17 cellular contexts compared by ENCODE assay signal in the genomic region with DNA sequence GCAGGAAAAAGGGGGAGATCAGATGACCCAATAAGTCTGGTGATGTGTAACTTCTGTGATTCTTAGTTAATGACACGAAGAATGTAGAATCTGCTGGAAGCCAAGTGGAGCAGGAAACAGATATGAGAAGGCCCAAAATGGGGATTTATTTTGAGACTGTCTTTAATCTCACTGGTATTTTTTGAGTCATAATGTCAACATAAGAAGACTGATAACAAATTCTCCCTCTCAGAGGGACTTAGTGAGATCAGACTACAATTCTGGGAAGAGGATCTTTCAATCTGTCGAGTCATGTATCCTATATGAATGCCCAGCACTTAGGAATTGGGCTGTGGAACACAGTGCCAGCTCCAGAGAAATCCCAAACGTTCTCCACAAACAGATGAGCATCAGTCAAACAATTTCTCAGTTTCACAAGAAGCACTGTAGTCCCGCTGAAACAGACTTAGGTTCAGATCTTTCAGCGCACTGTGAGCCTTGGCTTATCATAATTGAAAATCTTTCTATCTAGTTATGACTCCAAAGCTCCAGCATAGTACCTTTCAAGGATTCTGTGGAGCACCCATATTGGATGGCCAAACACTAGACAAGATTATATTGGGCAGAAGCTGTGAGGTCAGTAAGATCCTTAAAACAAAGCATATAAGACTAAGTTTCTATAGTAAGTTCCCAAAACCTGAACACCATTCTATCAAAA.
DNase-seq lines count a peak whose midpoint lies in the region; ATAC-seq and TF ChIP-seq lines count a peak whose summit lies in the region.
"Had no signal": no experiment of that assay in that cellular context is flagged by ENCODE, and none has a peak within 500 bp of the region (broad histone marks: within the 10 kb centered on the region; RNA-seq: fewer than 3 reads in every experiment).

No MANE protein-coding gene starts in this region.

- H3K27ac Mint-ChIP-seq in nephron progenitor cell = no peak overlapping the region
- H3K27ac Mint-ChIP-seq: activated T-cell treated with anti-CD3 and anti-CD28 coated beads, Interleukin-2, amount 50 U/mL, for 72 hours; T-helper 1 cell treated with Interleukin-12 subunit alpha and Interleukin-12 subunit beta and Interleukin-4 antibody, amounts not matched to agents 30 μg/mL and 1 μg/mL, for 36 hours had no signal

- H2BK120ac ChIP-seq in mesendoderm (ENCODE audit: low read depth, low read length) = no peak overlapping the region

- no peak overlapping the region for H3K4me3 Mint-ChIP-seq in nephron progenitor cell
- H3K4me3 Mint-ChIP-seq: activated T-cell treated with anti-CD3 and anti-CD28 coated beads, Interleukin-2, amount 50 U/mL, for 72 hours; T-helper 1 cell treated with Interleukin-12 subunit alpha and Interleukin-12 subunit beta and Interleukin-4 antibody, amounts not matched to agents 30 μg/mL and 1 μg/mL, for 36 hours had no signal

- WGBS in mesendoderm (ENCODE audit: extremely low coverage, insufficient coverage, low lambda C conversion rate) = no CpG with 5 or more reads among the region's 5 CpGs

- H2BK5ac ChIP-seq in mesendoderm (ENCODE audit: low read length) = no peak overlapping the region

- no peaks in the 10 kb centered on the region for H3K79me2 ChIP-seq in mesendoderm (ENCODE audit: control insufficient read depth, insufficient read depth, low read length)

- no peak overlapping the region for H4K8ac ChIP-seq in mesendoderm (ENCODE audit: low read depth, low read length)

- H3K4me1 ChIP-seq in HUES48 (ENCODE audit: control insufficient read depth, insufficient read depth, low read length) (no peaks in the 10 kb centered on the region), mesendoderm (ENCODE audit: control insufficient read depth, low read depth, low read length) (no peaks in the 10 kb centered on the region), ascending aorta (no peaks in the 10 kb centered on the region)
- H3K4me1 ChIP-seq: upper lobe of right lung had no signal

- ATAC-seq in HG03159 (IDR thresholded peaks at IDR 0.05; ENCODE audit: unreplicated experiment) (no peak), left ventricle myocardium superior (no peak)
- ATAC-seq: activated T-cell treated with anti-CD3 and anti-CD28 coated beads, Interleukin-2, amount 50 U/mL, for 72 hours; upper lobe of right lung had no signal

- no peak overlapping the region for H2AK5ac ChIP-seq in mesendoderm (ENCODE audit: low read length)

- TF ChIP-seq CTCF in ascending aorta (IDR thresholded peaks at IDR 0.05) = no peak
- TF ChIP-seq CTCF in nephron progenitor cell (IDR thresholded peaks at IDR 0.05) = no peak

- intact Hi-C loops in ascending aorta (cut with DNase I) = no loop called here
- intact Hi-C loops in left ventricle myocardium superior (cut with micrococcal nuclease) = no loop called here

- H2BK15ac ChIP-seq in mesendoderm (replicated peaks; ENCODE audit: low read depth) = no peak overlapping the region

- H3K9me3 Mint-ChIP-seq in nephron progenitor cell = no peaks in the 10 kb centered on the region

- H3K36me3 ChIP-seq in HUES48 (ENCODE audit: control insufficient read depth, insufficient read depth, low read length) = no peaks in the 10 kb centered on the region
- H3K36me3 ChIP-seq in mesendoderm (ENCODE audit: control insufficient read depth, insufficient read depth, low read length) = no peaks in the 10 kb centered on the region
- no peaks in the 10 kb centered on the region for H3K36me3 ChIP-seq in ascending aorta
- H3K36me3 ChIP-seq: upper lobe of right lung had no signal

- no peaks in the 10 kb centered on the region for H3K27me3 ChIP-seq in HUES48 (ENCODE audit: control insufficient read depth, insufficient read depth, low read length)
- H3K27me3 ChIP-seq in mesendoderm (ENCODE audit: insufficient read depth, low read length, poor library complexity) = no peaks in the 10 kb centered on the region
- H3K27me3 ChIP-seq in ascending aorta = no peaks in the 10 kb centered on the region
- H3K27me3 ChIP-seq: upper lobe of right lung had no signal

- H3K4me1 Mint-ChIP-seq in nephron progenitor cell = no peaks in the 10 kb centered on the region

- peak; percentile 21 for DNase-seq in AG08395 (ENCODE audit: low spot score)
- DNase-seq in dedifferentiated amniotic fluid mesenchymal stem cell (ENCODE audit: extremely low spot score) = peak; percentile 54
- DNase-seq in mesendoderm = peak; percentile 41
- DNase-seq in ascending aorta (ENCODE audit: low spot score in 2 of 2) = no peak
- no peak for DNase-seq in nephron progenitor cell
- DNase-seq in left ventricle myocardium superior = no peak
- DNase-seq: activated CD4-positive, CD25-positive, alpha-beta regulatory T cell treated with anti-CD3 and anti-CD28 coated beads, Interleukin-2, amount 50 U/mL, for 72 hours; activated T-cell treated with anti-CD3 and anti-CD28 coated beads, Interleukin-2, amount 50 U/mL, for 72 hours; DMS79; hippocampal formation; NCI-H2227 treated with DMSO at 0.1 percent for 48 hours; OCI-M1; posterior cingulate gyrus; upper lobe of right lung had no signal

- H3K27ac ChIP-seq in HUES48 (ENCODE audit: low read depth, low read length) = peak overlapping the region; percentile 72
- H3K27ac ChIP-seq in mesendoderm (ENCODE audit: low read depth, low read length) = no peak overlapping the region
- H3K27ac ChIP-seq in ascending aorta = no peak overlapping the region
- H3K27ac ChIP-seq: upper lobe of right lung had no signal

- H3K79me1 ChIP-seq in mesendoderm (ENCODE audit: low read length) = no peaks in the 10 kb centered on the region

- no peaks in the 10 kb centered on the region for H3K27me3 Mint-ChIP-seq in nephron progenitor cell (ENCODE audit: low read depth, poor library complexity)

- H3K9ac ChIP-seq in HUES48 (ENCODE audit: low read depth, low read length) (no peak overlapping the region), mesendoderm (ENCODE audit: low read length) (no peak overlapping the region)

- H3K36me3 Mint-ChIP-seq in nephron progenitor cell (ENCODE audit: low read depth) = no peaks in the 10 kb centered on the region

- no peak overlapping the region for H3K18ac ChIP-seq in mesendoderm (ENCODE audit: low read length)

- no peak overlapping the region for H3K4ac ChIP-seq in mesendoderm (ENCODE audit: low read depth, low read length)

- H3K56ac ChIP-seq in mesendoderm (ENCODE audit: low read length) = no peak overlapping the region

- no peak overlapping the region for H4K5ac ChIP-seq in mesendoderm (ENCODE audit: low read length)

- H3K4me3 ChIP-seq in HUES48 (ENCODE audit: low read depth, low read length) = no peak overlapping the region
- H3K4me3 ChIP-seq in mesendoderm (ENCODE audit: low read length) = no peak overlapping the region
- no peak overlapping the region for H3K4me3 ChIP-seq in ascending aorta
- H3K4me3 ChIP-seq: upper lobe of right lung had no signal

- H3K23ac ChIP-seq in mesendoderm (ENCODE audit: low read length) = no peak overlapping the region

- H3K4me2 ChIP-seq in mesendoderm (ENCODE audit: low read length) = no peak overlapping the region

- H3K9me3 ChIP-seq in HUES48 (ENCODE audit: control insufficient read depth, insufficient read depth, low read length) = no peaks in the 10 kb centered on the region
- no peaks in the 10 kb centered on the region for H3K9me3 ChIP-seq in ascending aorta
- H3K9me3 ChIP-seq: upper lobe of right lung had no signal

Comparison
In these comparisons a context has a peak if more than half of its experiments do, and no peak if none do; other contexts are left out.
1. DNase-seq: peak in AG08395 (single experiment), dedifferentiated amniotic fluid mesenchymal stem cell (single experiment) and mesendoderm (single experiment); none in ascending aorta (0 of 2), nephron progenitor cell (single experiment) and left ventricle myocardium superior (single experiment).